8 cellular contexts compared by ENCODE assay signal in genomic region chr6:35317483-35318199, GRCh38. TPM values are rescaled to one million over a fixed set of nuclear protein-coding genes. Genes with fewer than 3 reads are reported as not detected.
DNase-seq lines count a peak whose midpoint lies in the region; ATAC-seq and TF ChIP-seq lines count a peak whose summit lies in the region.

No MANE protein-coding gene starts in this region.

- H4K91ac ChIP-seq in trophoblast cell (ENCODE audit: low read depth, low read length) = no peak overlapping the region

- H4K8ac ChIP-seq in trophoblast cell (ENCODE audit: low read depth, low read length) = peak overlapping the region; percentile 32

- no peak for TF ChIP-seq EP300 in gastroesophageal sphincter (IDR thresholded peaks at IDR 0.05)

- H3K4me1 ChIP-seq in SJCRH30 = peaks cover 7% of the 10 kb centered on the region
- peaks cover 0 to 20% (median 9%) of the 10 kb centered on the region in 3 donors for H3K4me1 ChIP-seq in gastroesophageal sphincter
- H3K4me1 ChIP-seq in trophoblast cell (ENCODE audit: control insufficient read depth in 1 of 2, insufficient read depth in 2 of 2, low read length in 2 of 2) = peaks cover 15 to 18% of the 10 kb centered on the region in 2 experiments

- peaks cover 6% of the 10 kb centered on the region for H3K79me1 ChIP-seq in trophoblast cell (ENCODE audit: low read length)

- ATAC-seq in gastroesophageal sphincter (peak; percentile 35), HG03439 (IDR thresholded peaks at IDR 0.05; ENCODE audit: unreplicated experiment) (no peak), HG03097 (IDR thresholded peaks at IDR 0.05; ENCODE audit: low FRiP score, unreplicated experiment) (no peak)

- H2AFZ ChIP-seq in trophoblast cell (ENCODE audit: insufficient read depth, low read length, poor library complexity) = peak overlapping the region; percentile 12

- H3K4me2 ChIP-seq in trophoblast cell (ENCODE audit: low read length) = peak overlapping the region; percentile 93

- WGBS in gastroesophageal sphincter (ENCODE audit: low coverage in 1 of 2), 2 donors = 60 to 68% methylated on average over 3 to 5 of the region's 28 CpGs
- no CpG with 5 or more reads among the region's 28 CpGs for WGBS in trophoblast cell (ENCODE audit: extremely low coverage, insufficient coverage, insufficient read length)

- H3K18ac ChIP-seq in trophoblast cell (ENCODE audit: low read length) = no peak overlapping the region

- H3K4ac ChIP-seq in trophoblast cell (ENCODE audit: low read depth, low read length) = no peak overlapping the region

- no peak overlapping the region for H3K14ac ChIP-seq in trophoblast cell (ENCODE audit: low read length)

- H3K9ac ChIP-seq in trophoblast cell (ENCODE audit: low read length) = peak overlapping the region; percentile 41

- H2BK5ac ChIP-seq in trophoblast cell (ENCODE audit: low read depth, low read length, poor library complexity) = no peak overlapping the region

- no peak overlapping the region for H4K12ac ChIP-seq in trophoblast cell (ENCODE audit: low read depth, low read length)

- no peak overlapping the region for H2AK5ac ChIP-seq in trophoblast cell (ENCODE audit: low read length)

- H3K27ac ChIP-seq in SJCRH30 (peak overlapping the region; percentile 48; the same call in 1 of the 2 replicates), gastroesophageal sphincter (peak overlapping the region in 3 of 4 donors; percentile 42 to 76 (median 65)), trophoblast cell (ENCODE audit: low read depth, low read length) (no peak overlapping the region)

- DNase-seq in DMS53 treated with DMSO at 0.1 percent for 48 hours (lab: John Stamatoyannopoulos, UW; ENCODE audit: unreplicated experiment) = peak; percentile 21
- peak in 1 of 2 experiments; percentile 67 for DNase-seq in SJCRH30
- peak in 1 of 2 donors; percentile 32 for DNase-seq in trophoblast cell
- DNase-seq in foreskin melanocyte = no peak
- DNase-seq in SIG-M5 treated with dmso at 0.1 percent for 504 hours (lab: John Stamatoyannopoulos, UW; ENCODE audit: unreplicated experiment) = no peak

- H3K79me2 ChIP-seq in trophoblast cell (ENCODE audit: control insufficient read depth, insufficient read depth, low read length, poor library complexity) = no peaks in the 10 kb centered on the region

- TF ChIP-seq CTCF in gastroesophageal sphincter (IDR thresholded peaks at IDR 0.05) = no peak

- H2BK120ac ChIP-seq in trophoblast cell (ENCODE audit: insufficient read depth, low read length, poor library complexity) = no peak overlapping the region

- no peaks in the 10 kb centered on the region for H3K9me3 ChIP-seq in SJCRH30 (replicated peaks)
- no peaks in the 10 kb centered on the region for H3K9me3 ChIP-seq in gastroesophageal sphincter
- H3K9me3 ChIP-seq in trophoblast cell (ENCODE audit: insufficient read depth, low read depth, low read length) = peaks cover 3% of the 10 kb centered on the region

- no peak for TF ChIP-seq POLR2A in gastroesophageal sphincter (IDR thresholded peaks at IDR 0.05)

- H3K27me3 ChIP-seq in SJCRH30 (no peaks in the 10 kb centered on the region), gastroesophageal sphincter (no peaks in the 10 kb centered on the region), trophoblast cell (ENCODE audit: insufficient read depth, low read length) (peaks cover 4% of the 10 kb centered on the region)

- no peaks in the 10 kb centered on the region for H3K36me3 ChIP-seq in SJCRH30
- H3K36me3 ChIP-seq in gastroesophageal sphincter = peaks cover 0 to 4% of the 10 kb centered on the region in 2 donors
- H3K36me3 ChIP-seq in trophoblast cell (ENCODE audit: control insufficient read depth in 1 of 2, insufficient read depth in 2 of 2, low read length in 2 of 2) = no peaks in the 10 kb centered on the region

- H3K4me3 ChIP-seq in SJCRH30 (peak overlapping the region; percentile 55), gastroesophageal sphincter (peak overlapping the region; percentile 20 to 59), trophoblast cell (ENCODE audit: low read depth, low read length) (peak overlapping the region; percentile 62)

- no peak overlapping the region for H2BK12ac ChIP-seq in trophoblast cell (ENCODE audit: low read length)

- no peak overlapping the region for H3K23ac ChIP-seq in trophoblast cell (ENCODE audit: low read length)

RNA-seq across cellular contexts. Expression of gene DEF6, which starts 20.0 kb away (rescaled TPM):
- 0.20 and 1.9 TPM in 2 replicates for total RNA-seq in SJCRH30 (2014; rRNA removed; shearing (Covaris generic))
- 1 to 10 TPM in 3 of 4 donors, under 1 TPM in 1; 0.78 to 4.6 (median 4.3) TPM for total RNA-seq in gastroesophageal sphincter
- polyA plus RNA-seq in trophoblast cell (2013) = 2.9 TPM in 2 replicates

RNA-seq across cellular contexts. Expression of gene PPARD, which starts 24.7 kb away (rescaled TPM):
- total RNA-seq in SJCRH30 (2014; rRNA removed; shearing (Covaris generic)) = 9.5 and 10.6 TPM in 2 replicates
- 10 to 100 TPM; 10.3 to 16.0 (median 13.3) TPM for total RNA-seq in gastroesophageal sphincter
- 72.3 and 76.8 TPM in 2 replicates for polyA plus RNA-seq in trophoblast cell (2013)

RNA-seq across cellular contexts. Expression of gene ZNF76, which starts 58.1 kb away (rescaled TPM):
- total RNA-seq in SJCRH30 (2014; rRNA removed; shearing (Covaris generic)) = 8.2 and 8.3 TPM in 2 replicates
- 10 to 100 TPM; 21.3 to 46.9 (median 40.1) TPM for total RNA-seq in gastroesophageal sphincter
- 10.8 and 11.2 TPM in 2 replicates for polyA plus RNA-seq in trophoblast cell (2013)
